8 cellular contexts compared by ENCODE assay signal in genomic region chr17:40819528-40820125, GRCh38. TPM values are rescaled to one million over a fixed set of nuclear protein-coding genes. Genes with fewer than 3 reads are reported as not detected.
DNase-seq lines count a peak whose midpoint lies in the region; ATAC-seq and TF ChIP-seq lines count a peak whose summit lies in the region.

No MANE protein-coding gene starts in this region.

- TF ChIP-seq CTCF in SU-DHL-6 (IDR thresholded peaks at IDR 0.05; ENCODE audit: insufficient read depth, low read length, poor library complexity, severe bottlenecking) (no peak), fibroblast of lung (conservative IDR thresholded peaks at IDR 0.05 in 1 of 2, IDR thresholded peaks at IDR 0.05 in 1 of 2; ENCODE audit: low read depth in 1 of 2, low read length in 2 of 2) (no peak), neutrophil (IDR thresholded peaks at IDR 0.05) (no peak), mucosa of descending colon (IDR thresholded peaks at IDR 0.05) (no peak)

- H2AFZ ChIP-seq in SU-DHL-6 (ENCODE audit: low read depth, low read length, severe bottlenecking) (peak overlapping the region; percentile 31), fibroblast of lung (ENCODE audit: low read length) (peak overlapping the region; percentile 86)

- H3F3A ChIP-seq in SU-DHL-6 (ENCODE audit: insufficient read depth), result peaks cover 27% of the 10 kb centered on the region

- H3K9me3 ChIP-seq in SU-DHL-6 (ENCODE audit: insufficient read depth, low read length) (no peaks in the 10 kb centered on the region), fibroblast of lung (ENCODE audit: control insufficient read depth, insufficient read depth, low read depth, low read length) (no peaks in the 10 kb centered on the region), neutrophil (peaks cover 16% of the 10 kb centered on the region), mucosa of descending colon (no peaks in the 10 kb centered on the region)

- peak; percentile 18 for DNase-seq in H7
- peak; percentile 17 to 38 for DNase-seq in fibroblast of lung (ENCODE audit: low read depth in 2 of 2)
- no peak for DNase-seq in mucosa of descending colon
- DNase-seq in NCI-H510A treated with DMSO at 0.1 percent for 48 hours (lab: John Stamatoyannopoulos, UW), result no peak

- H3K4me2 ChIP-seq in SU-DHL-6 (ENCODE audit: low read depth, low read length, poor library complexity, severe bottlenecking) (peak overlapping the region; percentile 92), fibroblast of lung (ENCODE audit: extremely low read depth, insufficient read depth, low read length) (peak overlapping the region; percentile 94)

- no peaks in the 10 kb centered on the region for H3K27me3 ChIP-seq in H7 (ENCODE audit: control insufficient read depth, insufficient read depth, low read length)
- H3K27me3 ChIP-seq in SU-DHL-6 (ENCODE audit: low read length), result no peaks in the 10 kb centered on the region
- no peaks in the 10 kb centered on the region for H3K27me3 ChIP-seq in fibroblast of lung (ENCODE audit: control insufficient read depth, insufficient read depth, low read length)
- peaks cover 84% of the 10 kb centered on the region for H3K27me3 ChIP-seq in neutrophil

- intact Hi-C loops in mucosa of descending colon (cut with DNase I, micrococcal nuclease), result no loop called here

- peak overlapping the region; percentile 49 for H3K27ac ChIP-seq in SU-DHL-6 (ENCODE audit: low read depth, low read length)
- peak overlapping the region; percentile 49 for H3K27ac ChIP-seq in fibroblast of lung (ENCODE audit: insufficient read depth, low read length)
- H3K27ac ChIP-seq in neutrophil, result peak overlapping the region; percentile 71

- no peaks in the 10 kb centered on the region for H3K4me1 ChIP-seq in fibroblast of lung (ENCODE audit: control insufficient read depth, extremely low read depth, insufficient read depth, low read length)
- peaks cover 0 to 3% of the 10 kb centered on the region in 2 experiments for H3K4me1 ChIP-seq in neutrophil (ENCODE audit: control insufficient read depth in 1 of 2, insufficient read depth in 1 of 2, low read depth in 1 of 2, low read length in 1 of 2)
- no peaks in the 10 kb centered on the region for H3K4me1 ChIP-seq in mucosa of descending colon (ENCODE audit: low read depth)

- H3K36me3 ChIP-seq in H7 (replicated peaks; ENCODE audit: control insufficient read depth, insufficient read depth, low read length) (peaks cover 2% of the 10 kb centered on the region; the same call in 1 of the 2 replicates), SU-DHL-6 (ENCODE audit: low read length) (peaks cover 9% of the 10 kb centered on the region; the same call in 1 of the 2 replicates), fibroblast of lung (ENCODE audit: control insufficient read depth, insufficient read depth, low read length) (no peaks in the 10 kb centered on the region), neutrophil (no peaks in the 10 kb centered on the region), mucosa of descending colon (ENCODE audit: low read depth) (no peaks in the 10 kb centered on the region)

- H3K79me2 ChIP-seq in SU-DHL-6 (ENCODE audit: insufficient read depth, low read length), result peaks cover 6% of the 10 kb centered on the region; the same call in 1 of the 2 replicates
- peaks cover 3% of the 10 kb centered on the region for H3K79me2 ChIP-seq in fibroblast of lung (ENCODE audit: control insufficient read depth, insufficient read depth, low read length)

- peak overlapping the region; percentile 40 for H3K4me3 ChIP-seq in H7 (ENCODE audit: insufficient read depth, low read depth, low read length)
- H3K4me3 ChIP-seq in SU-DHL-6 (ENCODE audit: insufficient read depth, low read length, poor library complexity, severe bottlenecking), result peak overlapping the region; percentile 91
- peak overlapping the region; percentile 61 to 99 (median 67) for H3K4me3 ChIP-seq in fibroblast of lung (replicated peaks in 1 of 4; ENCODE audit: control extremely low read depth in 1 of 4, insufficient read depth in 1 of 4, low read depth in 3 of 4, low read length in 4 of 4)
- peak overlapping the region; percentile 62 to 69 for H3K4me3 ChIP-seq in neutrophil (ENCODE audit: low read depth in 1 of 2, low read length in 1 of 2)
- H3K4me3 ChIP-seq in mucosa of descending colon, result no peak overlapping the region

- H3K9ac ChIP-seq in SU-DHL-6 (ENCODE audit: low read length) (peak overlapping the region; percentile 85), fibroblast of lung (ENCODE audit: insufficient read depth, low read length) (peak overlapping the region; percentile 27)

- no peaks in the 10 kb centered on the region for H4K20me1 ChIP-seq in SU-DHL-6 (ENCODE audit: low read depth, low read length)
- no peaks in the 10 kb centered on the region for H4K20me1 ChIP-seq in fibroblast of lung (ENCODE audit: control insufficient read depth, extremely low read depth, insufficient read depth, low read length)

- H3K9me2 ChIP-seq in SU-DHL-6 (replicated peaks; ENCODE audit: insufficient read depth, low read length), result no peaks in the 10 kb centered on the region

- ATAC-seq in HG02852 (IDR thresholded peaks at IDR 0.05; ENCODE audit: unreplicated experiment) (no peak), mucosa of descending colon (no peak), HG03159 (IDR thresholded peaks at IDR 0.05; ENCODE audit: unreplicated experiment) (no peak)

RNA-seq across cellular contexts. Expression of gene KRT10, which starts 2.8 kb away (rescaled TPM):
- total RNA-seq in H7 (2014; rRNA removed; shearing (Covaris generic)), result 2.4 and 5.4 TPM in 2 replicates
- total RNA-seq in fibroblast of lung, result 4.1 TPM in 2 replicates
- 26.9 and 45.8 TPM in 2 replicates for polyA plus RNA-seq in fibroblast of lung
- polyA plus RNA-seq in fibroblast of lung (2012), result 74.4 and 77.5 TPM in 2 replicates
- polyA minus RNA-seq in fibroblast of lung (ENCODE audit: low replicate concordance), result 0.93 TPM in 1 of 2 replicates, not detected in the other
- 10 to 100 TPM; 24.5 to 33.1 (median 26.4) TPM for total RNA-seq in mucosa of descending colon

RNA-seq across cellular contexts. Expression of gene KRT28, which starts 19.9 kb away (rescaled TPM):
- total RNA-seq in H7 (2014; rRNA removed; shearing (Covaris generic)), result not detected in 2 replicates
- not detected in 2 replicates for total RNA-seq in fibroblast of lung
- polyA plus RNA-seq in fibroblast of lung, result not detected in 2 replicates
- polyA plus RNA-seq in fibroblast of lung (2012), result not detected in 2 replicates
- polyA minus RNA-seq in fibroblast of lung (ENCODE audit: low replicate concordance), result not detected in 2 replicates
- total RNA-seq in mucosa of descending colon, result not detected

RNA-seq across cellular contexts. Expression of gene KRT27, which starts 37.3 kb away (rescaled TPM):
- total RNA-seq in H7 (2014; rRNA removed; shearing (Covaris generic)), result not detected in 2 replicates
- total RNA-seq in fibroblast of lung, result not detected in 2 replicates
- not detected in 2 replicates for polyA plus RNA-seq in fibroblast of lung
- polyA plus RNA-seq in fibroblast of lung (2012), result not detected in 2 replicates
- polyA minus RNA-seq in fibroblast of lung (ENCODE audit: low replicate concordance), result not detected in 2 replicates
- total RNA-seq in mucosa of descending colon, result not detected

RNA-seq across cellular contexts. Expression of gene KRT12, which starts 47.4 kb away (rescaled TPM):
- total RNA-seq in H7 (2014; rRNA removed; shearing (Covaris generic)), result not detected in 2 replicates
- total RNA-seq in fibroblast of lung (not detected in 2 replicates), mucosa of descending colon (1 to 10 TPM in 2 of 3 donors, under 1 TPM in 1; 0.80 to 6.0 (median 2.5) TPM)
- not detected in 2 replicates for polyA plus RNA-seq in fibroblast of lung
- not detected in 2 replicates for polyA plus RNA-seq in fibroblast of lung (2012)
- not detected in 2 replicates for polyA minus RNA-seq in fibroblast of lung (ENCODE audit: low replicate concordance)

RNA-seq across cellular contexts. Expression of gene KRT26, which starts 47.6 kb away (rescaled TPM):
- total RNA-seq in H7 (2014; rRNA removed; shearing (Covaris generic)), result not detected in 2 replicates
- total RNA-seq in fibroblast of lung, result not detected in 2 replicates
- not detected in 2 replicates for polyA plus RNA-seq in fibroblast of lung
- polyA plus RNA-seq in fibroblast of lung (2012), result not detected in 2 replicates
- polyA minus RNA-seq in fibroblast of lung (ENCODE audit: low replicate concordance), result not detected in 2 replicates
- not detected for total RNA-seq in mucosa of descending colon

Comparison
In these comparisons a context has a peak if more than half of its experiments do, and no peak if none do; other contexts are left out.
1. DNase-seq: peak in H7 (single experiment) and fibroblast of lung (2 of 2); none in mucosa of descending colon (0 of 3) and NCI-H510A treated with DMSO at 0.1 percent for 48 hours (single experiment).
2. Peak in every context shown above with its lines, with median percentiles within 50 percentile points of each other: H3K27ac ChIP-seq.